17 cellular contexts compared by ENCODE assay signal in genomic region chr1:232878141-232878540, GRCh38.
DNase-seq lines count a peak whose midpoint lies in the region; ATAC-seq, FAIRE-seq and TF ChIP-seq lines count a peak whose summit lies in the region.
"Had no signal": no experiment of that assay in that cellular context is flagged by ENCODE, and none has a peak within 500 bp of the region (broad histone marks: within the 10 kb centered on the region; RNA-seq: fewer than 3 reads in every experiment).

No MANE protein-coding gene starts in this region.

- peak overlapping the region; percentile 5 for H3K4me3 Mint-ChIP-seq in T-helper 17 cell
- H3K4me3 Mint-ChIP-seq in nephron progenitor cell, result no peak overlapping the region
- H3K4me3 Mint-ChIP-seq: B cell; CD4-positive, CD25-positive, alpha-beta regulatory T cell; CD8-positive, alpha-beta memory T cell; GM23338 had no signal

- H3K4me1 Mint-ChIP-seq in T-helper 17 cell, result peaks cover 4% of the 10 kb centered on the region
- H3K4me1 Mint-ChIP-seq in nephron progenitor cell, result peaks cover 38% of the 10 kb centered on the region
- H3K4me1 Mint-ChIP-seq: B cell, GM23338 had no signal

- CTCF ChIA-PET in HepG2 (lab: Yijun Ruan, JAX; ENCODE audit: low intra/inter-chr PET ratio, low total read pairs), result no interaction called here

- FAIRE-seq in small intestine (lab: Jason Lieb, UNC), result no peak
- no peak for FAIRE-seq in HepG2 (lab: Jason Lieb, UNC)
- FAIRE-seq: G401.6, GM12891, H54 had no signal

- H3K27ac Mint-ChIP-seq in T-helper 17 cell (no peak overlapping the region), nephron progenitor cell (peak overlapping the region; percentile 88)
- H3K27ac Mint-ChIP-seq: B cell; CD4-positive, CD25-positive, alpha-beta regulatory T cell; GM23338 had no signal

- H3K4me1 ChIP-seq in BLaER1 (peaks cover 7% of the 10 kb centered on the region; the same call in 1 of the 2 replicates), esophagus muscularis mucosa (no peaks in the 10 kb centered on the region), small intestine (ENCODE audit: control insufficient read depth in 2 of 2, insufficient read depth in 1 of 2, low read depth in 1 of 2, low read length in 1 of 2) (no peaks in the 10 kb centered on the region), HepG2 (ENCODE audit: insufficient read depth, low read length) (no peaks in the 10 kb centered on the region)

- H3K36me3 Mint-ChIP-seq in T-helper 17 cell (ENCODE audit: low read depth) (no peaks in the 10 kb centered on the region), nephron progenitor cell (ENCODE audit: low read depth) (no peaks in the 10 kb centered on the region)
- H3K36me3 Mint-ChIP-seq: CD4-positive, CD25-positive, alpha-beta regulatory T cell; CD8-positive, alpha-beta memory T cell had no signal

- intact Hi-C loops in esophagus muscularis mucosa (cut with DNase I) (no loop called here), HepG2 (cut with micrococcal nuclease; ENCODE audit: unreplicated experiment) (no loop called here)

- DNase-seq in T-helper 17 cell (no peak), esophagus muscularis mucosa (ENCODE audit: extremely low spot score) (peak; percentile 5), nephron progenitor cell (peak; percentile 22), small intestine (no peak), HepG2 (ENCODE audit: low spot score) (no peak)
- DNase-seq: C1 segment of cervical spinal cord; CD4-positive, CD25-positive, alpha-beta regulatory T cell; CD8-positive, alpha-beta memory T cell; COR-L47; HCEC 1CT had no signal

- no peak for TF ChIP-seq CTCF in esophagus muscularis mucosa (IDR thresholded peaks at IDR 0.05)
- no peak for TF ChIP-seq CTCF in nephron progenitor cell (IDR thresholded peaks at IDR 0.05)
- TF ChIP-seq CTCF in HepG2 (CRISPR knock-in tag; IDR thresholded peaks at IDR 0.05), result no peak

- H3K4me2 ChIP-seq in BLaER1 (peak overlapping the region; percentile 26; the same call in 1 of the 2 replicates), HepG2 (ENCODE audit: low read depth, low read length) (no peak overlapping the region)
- H3K4me2 ChIP-seq: GM23338 had no signal

- peaks cover 8% of the 10 kb centered on the region for H3K9me3 ChIP-seq in BLaER1
- H3K9me3 ChIP-seq in T-helper 17 cell (ENCODE audit: control insufficient read depth, low read length, poor library complexity, severe bottlenecking), result no peaks in the 10 kb centered on the region
- H3K9me3 ChIP-seq in esophagus muscularis mucosa, result no peaks in the 10 kb centered on the region
- no peaks in the 10 kb centered on the region for H3K9me3 ChIP-seq in small intestine (ENCODE audit: control insufficient read depth, low read depth)
- no peaks in the 10 kb centered on the region for H3K9me3 ChIP-seq in HepG2 (ENCODE audit: low read length)

- H3K36me3 ChIP-seq in BLaER1, result no peaks in the 10 kb centered on the region
- H3K36me3 ChIP-seq in esophagus muscularis mucosa, result no peaks in the 10 kb centered on the region
- H3K36me3 ChIP-seq in small intestine (ENCODE audit: control insufficient read depth in 2 of 2, insufficient read depth in 2 of 2, low read length in 2 of 2), result no peaks in the 10 kb centered on the region
- H3K36me3 ChIP-seq in HepG2 (replicated peaks in 1 of 2; ENCODE audit: control insufficient read depth in 1 of 2, insufficient read depth in 2 of 2, low read length in 2 of 2), result no peaks in the 10 kb centered on the region

- H3K27me3 ChIP-seq in BLaER1 (no peaks in the 10 kb centered on the region), esophagus muscularis mucosa (no peaks in the 10 kb centered on the region), small intestine (ENCODE audit: control insufficient read depth in 2 of 2, insufficient read depth in 2 of 2, low read length in 2 of 2) (no peaks in the 10 kb centered on the region), HepG2 (ENCODE audit: control insufficient read depth in 1 of 2, insufficient read depth in 2 of 2, low read length in 2 of 2) (peaks cover 0 to 3% of the 10 kb centered on the region in 2 experiments; a peak in 2 of 5 replicates)

- H3K9me3 Mint-ChIP-seq in nephron progenitor cell, result no peaks in the 10 kb centered on the region
- H3K9me3 Mint-ChIP-seq: CD4-positive, CD25-positive, alpha-beta regulatory T cell; CD8-positive, alpha-beta memory T cell; GM23338 had no signal

- H2AFZ ChIP-seq in HepG2 (ENCODE audit: low read length), result no peak overlapping the region
- H2AFZ ChIP-seq: GM23338 had no signal

- TF ChIP-seq EP300 in esophagus muscularis mucosa (IDR thresholded peaks at IDR 0.05) (no peak), HepG2 (IDR thresholded peaks at IDR 0.05; ENCODE audit: low read depth in 2 of 2, low read length in 2 of 2) (no peak), HepG2 (CRISPR knock-in tag; IDR thresholded peaks at IDR 0.05; ENCODE audit: borderline replicate concordance) (no peak)

- H3K9ac ChIP-seq in BLaER1, result no peak overlapping the region
- no peak overlapping the region for H3K9ac ChIP-seq in HepG2 (ENCODE audit: insufficient read depth, low read depth, low read length)

- H3K27ac ChIP-seq in BLaER1, result no peak overlapping the region
- no peak overlapping the region for H3K27ac ChIP-seq in esophagus muscularis mucosa (replicated peaks in 1 of 4)
- no peak overlapping the region for H3K27ac ChIP-seq in small intestine (ENCODE audit: low read depth in 1 of 2, low read length in 1 of 2)
- H3K27ac ChIP-seq in HepG2 (ENCODE audit: extremely low read length, insufficient read depth, low read length), result no peak overlapping the region

- H3K27me3 Mint-ChIP-seq in T-helper 17 cell, result no peaks in the 10 kb centered on the region
- peaks cover 5% of the 10 kb centered on the region for H3K27me3 Mint-ChIP-seq in nephron progenitor cell (ENCODE audit: low read depth, poor library complexity)
- H3K27me3 Mint-ChIP-seq: B cell had no signal

- ATAC-seq in T-helper 17 cell (no peak), HG03342 (IDR thresholded peaks at IDR 0.05; ENCODE audit: unreplicated experiment) (no peak), HepG2 (no peak)
- ATAC-seq: GM23338 had no signal

- POLR2A ChIA-PET in HepG2 (lab: Yijun Ruan, JAX), result no interaction called here

- no peaks in the 10 kb centered on the region for H3K79me2 ChIP-seq in HepG2 (ENCODE audit: insufficient read depth, low read length)

- no peaks in the 10 kb centered on the region for H4K20me1 ChIP-seq in BLaER1
- no peaks in the 10 kb centered on the region for H4K20me1 ChIP-seq in HepG2 (ENCODE audit: insufficient read depth, low read length)

- no peak for TF ChIP-seq RAD21 in HepG2 (CRISPR knock-in tag; IDR thresholded peaks at IDR 0.05)

- H3K4me3 ChIP-seq in BLaER1, result no peak overlapping the region
- no peak overlapping the region for H3K4me3 ChIP-seq in esophagus muscularis mucosa
- no peak overlapping the region for H3K4me3 ChIP-seq in small intestine (ENCODE audit: low read depth in 1 of 2, low read length in 2 of 2)
- no peak overlapping the region for H3K4me3 ChIP-seq in HepG2 (replicated peaks in 1 of 3; ENCODE audit: insufficient read depth in 1 of 3, low read depth in 2 of 3, low read length in 3 of 3)
- H3K4me3 ChIP-seq: GM23338 had no signal

- TF ChIP-seq POLR2A in esophagus muscularis mucosa (IDR thresholded peaks at IDR 0.05; ENCODE audit: low read depth), result no peak
- TF ChIP-seq POLR2A in HepG2 (IDR thresholded peaks at IDR 0.05; ENCODE audit: insufficient read depth in 1 of 2, low read depth in 2 of 2, low read length in 2 of 2), result no peak

- no TSS peak for BruUV-seq in HepG2 (replicated peaks; lab: Mats Ljungman, UMichigan)

- 96% methylated on average over 3 of the region's 3 CpGs for WGBS in esophagus muscularis mucosa
- 86 to 93% (median 91%) methylated on average over 3 of the region's 3 CpGs for WGBS in small intestine, 3 donors
- 51% methylated on average over 3 of the region's 3 CpGs for WGBS in HepG2 (ENCODE audit: low lambda C conversion rate)

- in situ Hi-C loops in HepG2 (cut with HindIII; ENCODE audit: extremely low pct_ligation_motif_present, low pct_unique_long_range_greater_than_20kb), result no loop called here

TF ChIP-seq in HepG2, 621 proteins besides CTCF, POLR2A, EP300 and RAD21:
- TF ChIP-seq ZNF230 (CRISPR knock-in tag; IDR thresholded peaks at IDR 0.05) (no peak), GABPA (IDR thresholded peaks at IDR 0.05; ENCODE audit: low read depth, low read length) (no peak), GABPA (CRISPR knock-in tag; IDR thresholded peaks at IDR 0.05; ENCODE audit: low read depth) (no peak), HHEX (CRISPR knock-in tag; IDR thresholded peaks at IDR 0.05) (no peak)

Comparison
In these comparisons a context has a peak if more than half of its experiments do, and no peak if none do; other contexts are left out.
1. DNase-seq: peak in esophagus muscularis mucosa (single experiment) and nephron progenitor cell (single experiment); none in T-helper 17 cell (0 of 3), small intestine (single experiment) and HepG2 (single experiment).